8 cellular contexts compared by ENCODE assay signal in the genomic region with DNA sequence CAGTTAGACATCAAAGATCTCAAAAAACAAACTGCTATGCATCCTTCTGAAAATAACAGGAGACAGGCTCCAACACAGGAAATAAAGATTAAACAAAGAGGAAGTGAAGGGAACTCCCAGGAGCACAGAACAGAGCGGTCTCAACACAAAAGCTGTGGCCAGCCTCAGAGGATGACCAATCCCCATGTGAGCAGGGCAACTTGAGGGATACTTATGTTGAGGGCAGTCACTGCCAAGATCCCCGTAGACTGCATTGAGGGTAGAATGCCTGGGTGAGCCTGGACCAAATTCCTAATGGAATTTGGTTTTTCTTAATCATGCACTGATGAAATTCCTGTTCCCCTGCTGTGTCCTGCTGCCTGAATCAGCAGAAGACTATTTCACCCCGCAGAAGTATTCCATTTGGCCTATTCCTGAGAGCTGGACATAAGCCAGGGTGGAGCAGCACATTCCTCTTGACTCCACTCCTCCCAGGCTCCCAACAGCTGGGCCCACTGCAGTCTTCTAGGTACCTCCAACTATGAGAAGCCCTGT. TPM values are rescaled to one million over a fixed set of nuclear protein-coding genes. Genes with fewer than 3 reads are reported as not detected.
DNase-seq lines count a peak whose midpoint lies in the region; ATAC-seq, FAIRE-seq and TF ChIP-seq lines count a peak whose summit lies in the region.

No MANE protein-coding gene starts in this region.

- DNase-seq in SK-N-MC (ENCODE audit: low read depth, low spot score) (peak; percentile 91), fibroblast of peridontal ligament (ENCODE audit: extremely low read depth) (peak; percentile 99), osteoblast (ENCODE audit: insufficient read length, low spot score, missing footprints) (peak; percentile 83), OCI-M2 (lab: John Stamatoyannopoulos, UW; ENCODE audit: unreplicated experiment) (no peak), activated gamma-delta T cell treated with Interleukin-2 at 50 U/mL for 16 hours (no peak), GM19239 (ENCODE audit: insufficient read length, low spot score) (no peak)

- H3K79me2 ChIP-seq in osteoblast (ENCODE audit: insufficient read depth, low read length), result peaks cover 66% of the 10 kb centered on the region

- H3K9me3 ChIP-seq in SK-N-MC (ENCODE audit: low read depth, low read length), result no peaks in the 10 kb centered on the region
- H3K9me3 ChIP-seq in osteoblast (ENCODE audit: low read depth, low read length), result no peaks in the 10 kb centered on the region

- peaks cover 55% of the 10 kb centered on the region for H3K4me1 ChIP-seq in osteoblast (ENCODE audit: insufficient read depth, low read length)

- peak; percentile 53 for ATAC-seq in GM19395 (IDR thresholded peaks at IDR 0.05; ENCODE audit: unreplicated experiment)
- ATAC-seq in GM21515 (IDR thresholded peaks at IDR 0.05; ENCODE audit: unreplicated experiment), result no peak

- peak overlapping the region; percentile 45 for H3K4me2 ChIP-seq in osteoblast (ENCODE audit: insufficient read depth, low read length)

- no peaks in the 10 kb centered on the region for H3K27me3 ChIP-seq in osteoblast (ENCODE audit: insufficient read depth, low read length)

- peak overlapping the region; percentile 72 for H3K9ac ChIP-seq in SK-N-MC (ENCODE audit: insufficient read length)

- no peak for FAIRE-seq in GM19239 (lab: Jason Lieb, UNC)

- TF ChIP-seq CTCF in osteoblast (IDR thresholded peaks at IDR 0.05; ENCODE audit: extremely low read depth, low read depth, low read length), result no peak

- H2AFZ ChIP-seq in osteoblast (ENCODE audit: low read length), result no peak overlapping the region

- H3K36me3 ChIP-seq in SK-N-MC (ENCODE audit: insufficient read depth, low read length), result peaks cover 13% of the 10 kb centered on the region
- no peaks in the 10 kb centered on the region for H3K36me3 ChIP-seq in osteoblast (ENCODE audit: insufficient read depth, low read length)

- H3K27ac ChIP-seq in SK-N-MC (peak overlapping the region; percentile 100), osteoblast (ENCODE audit: low read depth, low read length) (peak overlapping the region; percentile 93)

- peak overlapping the region; percentile 62 for H3K4me3 ChIP-seq in SK-N-MC
- H3K4me3 ChIP-seq in osteoblast (ENCODE audit: insufficient read depth, low read length), result no peak overlapping the region

- no peaks in the 10 kb centered on the region for H4K20me1 ChIP-seq in osteoblast (ENCODE audit: insufficient read depth, low read length)

RNA-seq across cellular contexts. Expression of a gene that starts 49.0 kb away (rescaled TPM):
- 178 and 197 TPM in 2 replicates for total RNA-seq in osteoblast

Comparison
In these comparisons a context has a peak if more than half of its experiments do, and no peak if none do; other contexts are left out.
1. DNase-seq: peak in SK-N-MC (single experiment), fibroblast of peridontal ligament (single experiment) and osteoblast (single experiment); none in OCI-M2 (single experiment), activated gamma-delta T cell treated with Interleukin-2 at 50 U/mL for 16 hours (single experiment) and GM19239 (single experiment).